In the genomic region with DNA sequence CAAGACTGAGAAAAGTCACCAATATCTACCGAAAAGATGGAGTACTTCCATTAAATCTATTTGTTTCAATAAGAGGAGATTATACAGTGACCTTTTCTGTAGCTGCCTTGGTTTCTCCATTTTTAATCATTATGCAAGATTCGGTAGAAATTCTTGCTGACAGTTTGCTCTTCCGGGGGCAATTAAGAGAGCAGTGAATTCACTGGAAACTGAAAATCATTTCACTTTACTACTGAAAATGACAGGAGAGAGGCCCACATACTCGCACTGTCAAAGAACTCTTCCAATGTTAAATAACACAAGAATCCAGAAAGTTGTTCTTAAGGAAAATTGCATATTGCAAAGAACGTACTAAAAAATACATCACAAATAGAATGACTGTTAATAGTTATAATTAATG, we compare ENCODE assay signal across 27 cellular contexts.
"Had no signal": no experiment of that assay in that cellular context is flagged by ENCODE, and none has a peak within 500 bp of the region (broad histone marks: within the 10 kb centered on the region; RNA-seq: fewer than 3 reads in every experiment).

No MANE protein-coding gene starts in this region.

- DNase-seq: naive B cell; naive thymus-derived CD8-positive, alpha-beta T cell; nephron progenitor cell; occipital lobe; ovary; posterior cingulate gyrus; psoas muscle; right cardiac atrium; right lobe of liver; sigmoid colon; small intestine; stimulated activated CD4-positive, alpha-beta T cell treated with anti-CD3 and anti-CD28 coated beads, Interleukin-15, amount 100 ng/mL, for 24 hours; stimulated activated CD4-positive, alpha-beta T cell treated with anti-CD3 and anti-CD28 coated beads, Interleukin-2, amount 100 ng/mL, for 24 hours; stimulated activated CD4-positive, alpha-beta T cell treated with anti-CD3 and anti-CD28 coated beads, Interleukin-2, amount 100 ng/mL, for 48 hours; stimulated activated CD4-positive, alpha-beta T cell treated with anti-CD3 and anti-CD28 coated beads, Interleukin-4, amount 100 ng/mL, for 24 hours; stimulated activated naive B cell treated with anti-CD40 and anti-IgM and Interleukin-4, amounts not matched to agents 10 μg/mL and 1 μg/mL and 100 μg/mL, for 72 hours; stimulated activated naive CD4-positive, alpha-beta T cell treated with Interleukin-2 at 50 U/mL for 16 hours; stomach; thyroid gland; transverse colon; upper lobe of right lung; uterus had no signal

- H3K27ac ChIP-seq: neural progenitor cell, ovary, parathyroid adenoma, psoas muscle, right lobe of liver, sigmoid colon, stomach, thoracic aorta, thyroid gland, transverse colon, upper lobe of right lung, uterus had no signal

- ATAC-seq: naive thymus-derived CD8-positive, alpha-beta T cell; natural killer cell treated with Interleukin-12 subunit alpha and Interleukin-12 subunit beta and Interleukin-15 and Interleukin-18, amount 100 ng/mL, for 72 hours; psoas muscle; right cardiac atrium; right lobe of liver; stimulated activated effector memory CD8-positive, alpha-beta T cell treated with anti-CD3 and anti-CD28 coated beads, Interleukin-12 subunit alpha, Interleukin-12 subunit beta, amount 100 ng/mL, for 72 hours; stimulated activated naive B cell treated with anti-CD40 and anti-IgM and Interleukin-4, amounts not matched to agents 10 μg/mL and 1 μg/mL and 100 μg/mL, for 72 hours; upper lobe of right lung had no signal

- H3K4me1 ChIP-seq: neural progenitor cell, parathyroid adenoma, psoas muscle, right lobe of liver, stomach, thyroid gland, transverse colon, upper lobe of right lung, uterus had no signal

- H3K9me3 ChIP-seq: ovary, psoas muscle, right lobe of liver, thoracic aorta, thyroid gland, upper lobe of right lung, uterus had no signal

- H3K4me3 ChIP-seq: neural progenitor cell, ovary, psoas muscle, right lobe of liver, sigmoid colon, stomach, thoracic aorta, thyroid gland, transverse colon, upper lobe of right lung, uterus had no signal

- H3K27me3 ChIP-seq: neural progenitor cell, ovary, right lobe of liver, sigmoid colon, stomach, thyroid gland, transverse colon, upper lobe of right lung, uterus had no signal

- H3K36me3 ChIP-seq: neural progenitor cell, ovary, right lobe of liver, sigmoid colon, stomach, thoracic aorta, thyroid gland, transverse colon, upper lobe of right lung, uterus had no signal
